ENCODE assay signal across 23 cellular contexts in genomic region chr12:124165695-124166094, GRCh38.
"Had no signal": no experiment of that assay in that cellular context is flagged by ENCODE, and none has a peak within 500 bp of the region (broad histone marks: within the 10 kb centered on the region; RNA-seq: fewer than 3 reads in every experiment).

No MANE protein-coding gene starts in this region.

- H3K4me3 ChIP-seq: breast epithelium, SJCRH30 had no signal

- DNase-seq: activated B cell treated with CpG ODN at 0.5 μM for 24 hours; activated CD4-positive, alpha-beta memory T cell treated with anti-CD3 and anti-CD28 coated beads for 36 hours; activated CD4-positive, alpha-beta T cell treated with anti-CD3 and anti-CD28 coated beads, Interleukin-2, amount 10 ng/mL, durations not matched to agents 7 days and 5 days; activated CD8-positive, alpha-beta memory T cell treated with anti-CD3 and anti-CD28 coated beads, Interleukin-2, amount 50 U/mL, for 4 hours; activated naive CD4-positive, alpha-beta T cell treated with anti-CD3 and anti-CD28 coated beads, Interleukin-2, amount 50 U/mL, for 16 hours; activated T-cell treated with anti-CD3 and anti-CD28 coated beads, Interleukin-2, amount 50 U/mL, for 1 hour; aorta; caudate nucleus; IMR-90; Karpas-422; NCI-H1092; NCI-H1417; NCI-H1930; NCI-H2171; NCI-H226; NCI-H526; NK-92 treated with Interleukin-12 subunit alpha and Interleukin-12 subunit beta, amount 100 ng/mL, for 24 hours; OCI-M1; Right ventricle myocardium superior; SJCRH30; SK-N-SH; T-helper 9 cell had no signal
